In genomic region chr16:89491238-89491869, GRCh38 we compare ENCODE assay signal across 8 cellular contexts. TPM values are rescaled to one million over a fixed set of nuclear protein-coding genes. Genes with fewer than 3 reads are reported as not detected.
DNase-seq lines count a peak whose midpoint lies in the region; ATAC-seq, FAIRE-seq and TF ChIP-seq lines count a peak whose summit lies in the region.

No MANE protein-coding gene starts in this region.

- H3K4me1 ChIP-seq in DND-41 (ENCODE audit: insufficient read depth, low read length) (peaks cover 40% of the 10 kb centered on the region), Loucy (ENCODE audit: insufficient read depth, low read length, poor library complexity, severe bottlenecking) (peaks cover 22% of the 10 kb centered on the region), K562 (replicated peaks in 1 of 2; ENCODE audit: control insufficient read depth in 2 of 2, insufficient read depth in 2 of 2, low read length in 2 of 2) (peaks cover 26 to 41% of the 10 kb centered on the region in 2 experiments), lower lobe of right lung (peaks cover 41% of the 10 kb centered on the region), vagina (peaks cover 44% of the 10 kb centered on the region)

- no peaks in the 10 kb centered on the region for H3K9me3 ChIP-seq in DND-41 (ENCODE audit: insufficient read depth, low read length, severe bottlenecking)
- no peaks in the 10 kb centered on the region for H3K9me3 ChIP-seq in Loucy (ENCODE audit: insufficient read depth, low read depth, low read length)
- no peaks in the 10 kb centered on the region for H3K9me3 ChIP-seq in K562 (replicated peaks; ENCODE audit: control insufficient read depth, insufficient read depth, low read depth, low read length)
- H3K9me3 ChIP-seq in lower lobe of right lung: no peaks in the 10 kb centered on the region
- no peaks in the 10 kb centered on the region for H3K9me3 ChIP-seq in vagina

- TF ChIP-seq POLR2A in K562 (conservative IDR thresholded peaks at IDR 0.05): no peak
- no peak for TF ChIP-seq POLR2A in vagina (IDR thresholded peaks at IDR 0.05)

- H3K27ac ChIP-seq in DND-41 (ENCODE audit: low read length): peak overlapping the region; percentile 86
- H3K27ac ChIP-seq in K562 (ENCODE audit: extremely low read depth, low read depth, low read length): peak overlapping the region; percentile 91
- peak overlapping the region; percentile 97 for H3K27ac ChIP-seq in lower lobe of right lung
- peak overlapping the region; percentile 77 for H3K27ac ChIP-seq in vagina

- no peak for TF ChIP-seq EP300 in K562 (IDR thresholded peaks at IDR 0.05; ENCODE audit: low read length)

- no peaks in the 10 kb centered on the region for H3K9me1 ChIP-seq in K562 (ENCODE audit: control insufficient read depth, insufficient read depth, low read length)

- in situ Hi-C loops in K562 (cut with MboI): no loop called here

- no peak for ATAC-seq in DND-41 (ENCODE audit: insufficient read depth, low read depth)
- no peak; the same call in 2 of the 3 replicates for ATAC-seq in K562
- ATAC-seq in lower lobe of right lung: no peak
- ATAC-seq in GM21619 (IDR thresholded peaks at IDR 0.05; ENCODE audit: unreplicated experiment): no peak

- H3K36me3 ChIP-seq in DND-41 (ENCODE audit: insufficient read depth, low read length): peaks cover 11% of the 10 kb centered on the region
- no peaks in the 10 kb centered on the region for H3K36me3 ChIP-seq in Loucy (ENCODE audit: insufficient read depth, low read length)
- peaks cover 13% of the 10 kb centered on the region for H3K36me3 ChIP-seq in K562 (ENCODE audit: control insufficient read depth, insufficient read depth, low read length)
- H3K36me3 ChIP-seq in lower lobe of right lung: no peaks in the 10 kb centered on the region
- no peaks in the 10 kb centered on the region for H3K36me3 ChIP-seq in vagina

- POLR2A ChIA-PET in K562 (lab: Yijun Ruan, JAX): interaction anchor here (0.5 to 1.6 kb wide), 6 partner anchors 11 to 518 kb away, joined by 3 to 6 read pairs (median 4); no protein-coding TSS in a partner anchor

- H3K27me3 ChIP-seq in DND-41 (ENCODE audit: insufficient read depth, low read length, poor library complexity) (no peaks in the 10 kb centered on the region), Loucy (ENCODE audit: insufficient read depth, low read length, poor library complexity, severe bottlenecking) (no peaks in the 10 kb centered on the region), K562 (ENCODE audit: control insufficient read depth in 2 of 2, insufficient read depth in 2 of 2, low read length in 2 of 2) (no peaks in the 10 kb centered on the region), lower lobe of right lung (ENCODE audit: low read depth) (no peaks in the 10 kb centered on the region), vagina (no peaks in the 10 kb centered on the region)

- H3K4me3 ChIP-seq in DND-41 (ENCODE audit: low read depth in 1 of 2, low read length in 2 of 2): peak overlapping the region; percentile 84 to 98
- peak overlapping the region; percentile 90 for H3K4me3 ChIP-seq in Loucy (ENCODE audit: low read length, poor library complexity, severe bottlenecking)
- H3K4me3 ChIP-seq in K562: peak overlapping the region; percentile 97
- peak overlapping the region; percentile 79 for H3K4me3 ChIP-seq in lower lobe of right lung
- H3K4me3 ChIP-seq in vagina: peak overlapping the region; percentile 87 to 95

- H3K79me2 ChIP-seq in DND-41 (ENCODE audit: insufficient read depth, low read length) (peaks cover 79% of the 10 kb centered on the region), Loucy (ENCODE audit: insufficient read depth, low read length) (peaks cover 44% of the 10 kb centered on the region), K562 (ENCODE audit: control insufficient read depth, insufficient read depth, low read length) (peaks cover 63% of the 10 kb centered on the region)

- peak overlapping the region; percentile 86 for H3K9ac ChIP-seq in DND-41 (ENCODE audit: low read depth, low read length)
- peak overlapping the region; percentile 82 for H3K9ac ChIP-seq in Loucy (ENCODE audit: low read depth, low read length, poor library complexity, severe bottlenecking)
- H3K9ac ChIP-seq in K562 (ENCODE audit: insufficient read depth in 1 of 2, low read depth in 2 of 2, low read length in 2 of 2): peak overlapping the region; percentile 86 to 93

- BruUV-seq in K562 (replicated peaks; lab: Mats Ljungman, UMichigan): TSS peak; percentile 82

- no peaks in the 10 kb centered on the region for H3F3A ChIP-seq in Loucy (ENCODE audit: low read depth)

- under 1% methylated on average over 21 of the region's 22 CpGs for WGBS in K562 (ENCODE audit: insufficient coverage, low coverage, missing lambda C conversion rate)

- no peak for FAIRE-seq in K562 (lab: Jason Lieb, UNC)

- CTCF ChIA-PET in K562 (lab: Yijun Ruan, JAX; ENCODE audit: low intra/inter-chr PET ratio): no interaction called here

- TF ChIP-seq RAD21 in K562 (CRISPR knock-in tag; conservative IDR thresholded peaks at IDR 0.05 in 1 of 2, IDR thresholded peaks at IDR 0.05 in 1 of 2): no peak

- TF ChIP-seq CTCF in DND-41 (IDR thresholded peaks at IDR 0.05; ENCODE audit: borderline replicate concordance, extremely low read depth, low read length, poor library complexity, severe bottlenecking): peak; percentile 30
- TF ChIP-seq CTCF in Loucy (conservative IDR thresholded peaks at IDR 0.05; ENCODE audit: low read length): no peak
- 0 out of 6 replicates have a peak, but pooled peaks of 1 of the 3 experiments have one; percentile 31 for TF ChIP-seq CTCF in K562 (IDR thresholded peaks at IDR 0.05 in 2 of 3, conservative IDR thresholded peaks at IDR 0.05 in 1 of 3; ENCODE audit: insufficient read depth in 2 of 3, low read depth in 1 of 3, low read length in 3 of 3)
- no peak for TF ChIP-seq CTCF in lower lobe of right lung (IDR thresholded peaks at IDR 0.05)
- no peak for TF ChIP-seq CTCF in vagina (IDR thresholded peaks at IDR 0.05)

- H3K4me2 ChIP-seq in DND-41 (ENCODE audit: insufficient read depth, low read length): peak overlapping the region; percentile 94
- peak overlapping the region; percentile 96 for H3K4me2 ChIP-seq in Loucy (ENCODE audit: low read depth, low read length, poor library complexity, severe bottlenecking)
- H3K4me2 ChIP-seq in K562 (ENCODE audit: insufficient read depth, low read length): peak overlapping the region; percentile 85

- intact Hi-C loops in K562 (cut with micrococcal nuclease): loop anchor here (2.0 kb wide), 1 partner anchor 251 kb away; no protein-coding TSS in a partner anchor
- intact Hi-C loops in lower lobe of right lung (cut with DNase I): no loop called here
- intact Hi-C loops in vagina (cut with DNase I): no loop called here

- DNase-seq in DND-41 (peak; percentile 32), K562 (ENCODE audit: extremely low read depth in 1 of 4, low spot score in 3 of 4) (no peak), lower lobe of right lung (no peak), vagina (ENCODE audit: extremely low spot score in 2 of 2) (no peak), germinal center (ENCODE audit: low spot score) (no peak), COLO668 (lab: John Stamatoyannopoulos, UW; ENCODE audit: unreplicated experiment) (no peak)

- H4K20me1 ChIP-seq in DND-41 (ENCODE audit: insufficient read depth, low read length) (peaks cover 41% of the 10 kb centered on the region), Loucy (ENCODE audit: insufficient read depth, low read length, poor library complexity, severe bottlenecking) (peaks cover 23% of the 10 kb centered on the region), K562 (replicated peaks; ENCODE audit: control insufficient read depth, insufficient read depth, low read length) (peaks cover 17% of the 10 kb centered on the region)

- H2AFZ ChIP-seq in DND-41 (ENCODE audit: low read depth, low read length): peak overlapping the region; percentile 90
- no peak overlapping the region for H2AFZ ChIP-seq in Loucy (ENCODE audit: low read length)
- H2AFZ ChIP-seq in K562 (ENCODE audit: low read depth, low read length): peak overlapping the region; percentile 84

- H3K9me2 ChIP-seq in Loucy (replicated peaks; ENCODE audit: low read depth, low read length): no peaks in the 10 kb centered on the region

RNA-seq across cellular contexts. Expression of gene ANKRD11, which starts 1.0 kb away (rescaled TPM):
- total RNA-seq in K562 (2011; cell fraction: chromatin; rRNA removed; ENCODE audit: low replicate concordance): 521 and 557 TPM in 2 replicates
- total RNA-seq in K562 (2011; cell fraction: nucleolus; rRNA removed): 219 and 271 TPM in 2 replicates
- 280 and 307 TPM in 2 replicates for total RNA-seq in K562 (2011; cell fraction: nucleoplasm; rRNA removed)
- total RNA-seq in K562 (2014; rRNA removed): 49.2 and 58.7 TPM in 2 replicates
- total RNA-seq in K562 (2014; rRNA removed; fragmentation: Illumina TruSeq; extraction: Trizol): 25.4 and 31.7 TPM in 2 replicates
- total RNA-seq in K562 (2015; rRNA removed; fragmentation: Illumina TruSeq; extraction: Trizol): 26.9 and 27.6 TPM in 2 replicates
- 114 and 126 TPM in 2 replicates for total RNA-seq in K562 (2021)
- polyA plus RNA-seq in K562 (2011; rRNA removed): 24.1 and 24.5 TPM in 2 replicates
- 24.1 and 43.3 TPM in 2 replicates for polyA plus RNA-seq in K562 (2011; cell fraction: cytosol; rRNA removed)
- polyA plus RNA-seq in K562 (2011; cell fraction: nucleus; rRNA removed): 82.4 and 115 TPM in 2 replicates
- polyA plus RNA-seq in K562 (2012): 58.0 and 101 TPM in 2 replicates
- 41.9 and 66.8 TPM in 2 replicates for polyA plus RNA-seq in K562 (2014; fragmentation: Illumina TruSeq; extraction: Trizol)
- 1 to 10 TPM; 4.7 to 5.4 TPM for polyA plus RNA-seq in K562 (2014; fragmentation: Nextera tagmentation; extraction: Ambion mirVana)
- 75.6 and 83.7 TPM in 2 replicates for polyA plus RNA-seq in K562 (2014; rRNA removed)
- polyA minus RNA-seq in K562 (2011; rRNA and poly(A)+ RNA removed): 22.7 and 27.7 TPM in 2 replicates
- polyA minus RNA-seq in K562 (2011; cell fraction: cytosol; rRNA and poly(A)+ RNA removed): 41.4 and 57.3 TPM in 2 replicates
- 37.2 and 51.5 TPM in 2 replicates for polyA minus RNA-seq in K562 (2011; cell fraction: nucleus; rRNA and poly(A)+ RNA removed)
- 127 TPM for total RNA-seq in lower lobe of right lung
- total RNA-seq in vagina: 135 TPM

RNA-seq across cellular contexts. Expression of gene SPG7, which starts 16.8 kb away (rescaled TPM):
- total RNA-seq in K562 (2011; cell fraction: chromatin; rRNA removed; ENCODE audit: low replicate concordance): 538 and 821 TPM in 2 replicates
- total RNA-seq in K562 (2011; cell fraction: nucleolus; rRNA removed): 360 and 372 TPM in 2 replicates
- total RNA-seq in K562 (2011; cell fraction: nucleoplasm; rRNA removed): 370 and 431 TPM in 2 replicates
- 67.4 and 136 TPM in 2 replicates for total RNA-seq in K562 (2014; rRNA removed)
- total RNA-seq in K562 (2014; rRNA removed; fragmentation: Illumina TruSeq; extraction: Trizol): 37.3 and 41.2 TPM in 2 replicates
- total RNA-seq in K562 (2015; rRNA removed; fragmentation: Illumina TruSeq; extraction: Trizol): 51.9 and 55.5 TPM in 2 replicates
- 74.8 and 75.4 TPM in 2 replicates for total RNA-seq in K562 (2021)
- polyA plus RNA-seq in K562 (2011; rRNA removed): 44.2 and 53.2 TPM in 2 replicates
- 33.7 and 35.7 TPM in 2 replicates for polyA plus RNA-seq in K562 (2011; cell fraction: cytosol; rRNA removed)
- 243 and 279 TPM in 2 replicates for polyA plus RNA-seq in K562 (2011; cell fraction: nucleus; rRNA removed)
- 41.5 and 49.6 TPM in 2 replicates for polyA plus RNA-seq in K562 (2012)
- 49.2 and 49.4 TPM in 2 replicates for polyA plus RNA-seq in K562 (2014; fragmentation: Illumina TruSeq; extraction: Trizol)
- 1 to 10 TPM; 5.8 to 7.0 TPM for polyA plus RNA-seq in K562 (2014; fragmentation: Nextera tagmentation; extraction: Ambion mirVana)
- polyA plus RNA-seq in K562 (2014; rRNA removed): 62.6 and 89.1 TPM in 2 replicates
- polyA minus RNA-seq in K562 (2011; rRNA and poly(A)+ RNA removed): 44.3 and 53.3 TPM in 2 replicates
- 30.5 and 50.1 TPM in 2 replicates for polyA minus RNA-seq in K562 (2011; cell fraction: cytosol; rRNA and poly(A)+ RNA removed)
- 79.4 and 87.9 TPM in 2 replicates for polyA minus RNA-seq in K562 (2011; cell fraction: nucleus; rRNA and poly(A)+ RNA removed)
- 98.8 TPM for total RNA-seq in lower lobe of right lung
- total RNA-seq in vagina: 119 TPM
